In the genomic region with DNA sequence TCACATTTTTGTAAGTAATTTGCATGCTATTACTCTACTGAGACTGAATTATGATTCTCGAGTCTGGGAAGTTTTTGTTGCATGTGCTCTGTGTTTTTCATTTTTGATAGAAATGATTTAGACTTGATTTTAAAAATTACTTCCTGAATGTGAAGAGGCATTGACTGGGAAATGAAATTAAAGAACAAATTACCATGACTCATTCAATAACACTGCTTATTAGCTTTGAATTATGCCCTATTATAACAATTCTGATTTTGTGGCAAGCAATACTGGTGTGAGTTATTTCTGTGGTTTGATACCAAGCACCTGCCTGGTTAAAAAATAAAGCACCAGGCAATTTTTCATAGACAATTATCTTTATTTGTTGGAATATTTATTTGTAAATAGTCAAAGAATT, we compare ENCODE assay signal across 17 cellular contexts. TPM values are rescaled to one million over a fixed set of nuclear protein-coding genes. Genes with fewer than 3 reads are reported as not detected.
DNase-seq lines count a peak whose midpoint lies in the region; ATAC-seq and TF ChIP-seq lines count a peak whose summit lies in the region.
"Had no signal": no experiment of that assay in that cellular context is flagged by ENCODE, and none has a peak within 500 bp of the region (broad histone marks: within the 10 kb centered on the region; RNA-seq: fewer than 3 reads in every experiment).

No MANE protein-coding gene starts in this region.

- no peaks in the 10 kb centered on the region for H3K9me3 Mint-ChIP-seq in activated T-helper 17 cell treated with anti-CD3 and anti-CD28 coated beads, Interleukin-2, amount 50 U/mL, for 72 hours
- H3K9me3 Mint-ChIP-seq: CD4-positive, CD25-positive, alpha-beta regulatory T cell; central memory CD8-positive, alpha-beta T cell; natural killer cell had no signal

- H3K9ac ChIP-seq in IMR-90 (ENCODE audit: low read depth, low read length): no peak overlapping the region
- no peak overlapping the region for H3K9ac ChIP-seq in muscle layer of colon (ENCODE audit: low read length)

- H3K79me1 ChIP-seq in IMR-90 (ENCODE audit: low read depth in 1 of 2, low read length in 2 of 2): peaks cover 3 to 17% of the 10 kb centered on the region in 2 experiments; a peak in 3 of 4 replicates

- H4K91ac ChIP-seq in IMR-90 (ENCODE audit: insufficient read depth, low read depth, low read length): no peak overlapping the region

- no peak overlapping the region for H2BK15ac ChIP-seq in IMR-90 (ENCODE audit: low read depth, low read length)

- H3K27me3 Mint-ChIP-seq in activated T-helper 17 cell treated with anti-CD3 and anti-CD28 coated beads, Interleukin-2, amount 50 U/mL, for 72 hours: no peaks in the 10 kb centered on the region
- H3K27me3 Mint-ChIP-seq: activated CD4-positive, alpha-beta T cell treated with anti-CD3 and anti-CD28 coated beads for 36 hours; CD4-positive, CD25-positive, alpha-beta regulatory T cell; central memory CD8-positive, alpha-beta T cell had no signal

- no peak overlapping the region for H2AK5ac ChIP-seq in IMR-90 (ENCODE audit: low read depth, low read length)

- no peak overlapping the region for H3K56ac ChIP-seq in IMR-90 (ENCODE audit: extremely low read depth, insufficient read depth, low read length)

- H3K4me1 ChIP-seq in IMR-90 (ENCODE audit: control insufficient read depth, insufficient read depth, low read length) (peaks cover 4% of the 10 kb centered on the region; the same call in 1 of the 2 replicates), muscle layer of colon (ENCODE audit: insufficient read depth, low read length) (peaks cover 51% of the 10 kb centered on the region), thyroid gland (peaks cover 0 to 11% of the 10 kb centered on the region in 2 donors)

- peaks cover 5% of the 10 kb centered on the region for H3K4me1 Mint-ChIP-seq in activated T-helper 17 cell treated with anti-CD3 and anti-CD28 coated beads, Interleukin-2, amount 50 U/mL, for 72 hours
- H3K4me1 Mint-ChIP-seq: central memory CD8-positive, alpha-beta T cell; natural killer cell had no signal

- H3K36me3 Mint-ChIP-seq in activated T-helper 17 cell treated with anti-CD3 and anti-CD28 coated beads, Interleukin-2, amount 50 U/mL, for 72 hours (ENCODE audit: low read depth): peaks cover 37% of the 10 kb centered on the region

- H3K27ac ChIP-seq in IMR-90 (ENCODE audit: insufficient read depth, low read length): no peak overlapping the region
- H3K27ac ChIP-seq in muscle layer of colon (ENCODE audit: low read depth, low read length): peak overlapping the region; percentile 49
- peak overlapping the region in 2 of 3 donors; percentile 8 to 13 for H3K27ac ChIP-seq in thyroid gland
- H3K27ac ChIP-seq: RWPE1 had no signal

- in situ Hi-C loops in IMR-90 (cut with MboI; ENCODE audit: low sequenced_read_pairs) (no loop called here), astrocyte of the spinal cord (cut with HindIII; ENCODE audit: low sequenced_read_pairs) (no loop called here)

- CTCF ChIA-PET in IMR-90 (lab: Yijun Ruan, JAX): interaction anchor here (1.5 kb wide), 1 partner anchor 14 kb away, joined by 4 read pairs; no protein-coding TSS in a partner anchor

- no peak for DNase-seq in IMR-90
- DNase-seq in astrocyte of the spinal cord (ENCODE audit: low read depth, low spot score): peak; percentile 14
- no peak for DNase-seq in thyroid gland
- DNase-seq in AG08395 (ENCODE audit: low spot score): no peak
- DNase-seq: activated CD4-positive, alpha-beta T cell treated with anti-CD3 and anti-CD28 coated beads for 36 hours; activated naive CD4-positive, alpha-beta T cell treated with anti-CD3 and anti-CD28 coated beads, Interleukin-2, amount 50 U/mL, for 16 hours; CD4-positive, CD25-positive, alpha-beta regulatory T cell; natural killer cell; NCI-H82; stimulated activated CD4-positive, alpha-beta T cell treated with anti-CD3 and anti-CD28 coated beads, Interleukin-4, amount 100 ng/mL, for 4 hours; T-helper 2 cell had no signal

- TF ChIP-seq CTCF in IMR-90 (conservative IDR thresholded peaks at IDR 0.05; ENCODE audit: low read depth, low read length): no peak
- no peak for TF ChIP-seq CTCF in astrocyte of the spinal cord (IDR thresholded peaks at IDR 0.05; ENCODE audit: low read depth, low read length)
- no peak for TF ChIP-seq CTCF in thyroid gland (IDR thresholded peaks at IDR 0.05)

- no peak overlapping the region for H2AFZ ChIP-seq in IMR-90 (replicated peaks; ENCODE audit: low read length, poor library complexity)

- H3K27ac Mint-ChIP-seq in activated T-helper 17 cell treated with anti-CD3 and anti-CD28 coated beads, Interleukin-2, amount 50 U/mL, for 72 hours: no peak overlapping the region
- H3K27ac Mint-ChIP-seq: activated CD4-positive, alpha-beta T cell treated with anti-CD3 and anti-CD28 coated beads for 36 hours; CD4-positive, CD25-positive, alpha-beta regulatory T cell; natural killer cell had no signal

- H4K8ac ChIP-seq in IMR-90 (ENCODE audit: low read depth in 2 of 2, low read length in 2 of 2): no peak overlapping the region

- H4K5ac ChIP-seq in IMR-90 (ENCODE audit: low read depth, low read length): no peak overlapping the region

- WGBS in IMR-90 (ENCODE audit: extremely low coverage in 2 of 2, insufficient read length in 1 of 2), 2 experiments: no CpG with 5 or more reads among the region's 1 CpG
- WGBS in thyroid gland, 2 donors: 71 to 79% methylated on average over 1 of the region's 1 CpG

- peaks cover 7% of the 10 kb centered on the region for H3K36me3 ChIP-seq in IMR-90 (ENCODE audit: control insufficient read depth, insufficient read depth, low read length)
- H3K36me3 ChIP-seq in muscle layer of colon (ENCODE audit: insufficient read depth, low read length): no peaks in the 10 kb centered on the region
- H3K36me3 ChIP-seq in thyroid gland: peaks cover 0 to 6% of the 10 kb centered on the region in 2 donors

- H3K4me3 Mint-ChIP-seq in activated T-helper 17 cell treated with anti-CD3 and anti-CD28 coated beads, Interleukin-2, amount 50 U/mL, for 72 hours: no peak overlapping the region
- H3K4me3 Mint-ChIP-seq: activated CD4-positive, alpha-beta T cell treated with anti-CD3 and anti-CD28 coated beads for 36 hours; CD4-positive, CD25-positive, alpha-beta regulatory T cell; central memory CD8-positive, alpha-beta T cell; natural killer cell had no signal

- no peak overlapping the region for H3K14ac ChIP-seq in IMR-90 (replicated peaks; ENCODE audit: low read depth, low read length)

- intact Hi-C loops in IMR-90 (cut with micrococcal nuclease) (loop anchor here (2.0 kb wide), 1 partner anchor 417 kb away; no protein-coding TSS in a partner anchor), thyroid gland (cut with DNase I) (no loop called here)

- peaks cover 13% of the 10 kb centered on the region; the same call in 1 of the 2 replicates for H4K20me1 ChIP-seq in IMR-90 (ENCODE audit: insufficient read depth, low read length)

- H3K27me3 ChIP-seq in IMR-90 (ENCODE audit: control insufficient read depth, insufficient read depth, low read length) (no peaks in the 10 kb centered on the region), muscle layer of colon (ENCODE audit: control insufficient read depth in 1 of 2, insufficient read depth in 2 of 2, low read length in 2 of 2) (no peaks in the 10 kb centered on the region), thyroid gland (no peaks in the 10 kb centered on the region)

- no peak overlapping the region for H3K23ac ChIP-seq in IMR-90 (ENCODE audit: low read depth, low read length)

- H3K4me3 ChIP-seq in IMR-90 (ENCODE audit: insufficient read depth, low read depth, low read length) (no peak overlapping the region), astrocyte of the spinal cord (ENCODE audit: low read depth, low read length) (no peak overlapping the region), muscle layer of colon (ENCODE audit: low read depth in 1 of 2, low read length in 2 of 2) (no peak overlapping the region), thyroid gland (replicated peaks in 1 of 3) (no peak overlapping the region)

- H3K18ac ChIP-seq in IMR-90 (ENCODE audit: low read depth, low read length): no peak overlapping the region

- POLR2A ChIA-PET in IMR-90 (lab: Charles Lee; ENCODE audit: unreplicated experiment): no interaction called here

- no peaks in the 10 kb centered on the region for H3K9me3 ChIP-seq in IMR-90 (ENCODE audit: control insufficient read depth, insufficient read depth, low read length)
- no peaks in the 10 kb centered on the region for H3K9me3 ChIP-seq in muscle layer of colon (ENCODE audit: low read length)
- H3K9me3 ChIP-seq in thyroid gland: no peaks in the 10 kb centered on the region

- H2BK5ac ChIP-seq in IMR-90 (ENCODE audit: low read depth, low read length, poor library complexity, severe bottlenecking): peak overlapping the region; percentile 72

- no peak for TF ChIP-seq RAD21 in IMR-90 (IDR thresholded peaks at IDR 0.05; ENCODE audit: low read length)

- ATAC-seq in IMR-90 (ENCODE audit: low read depth) (no peak), GM18867 (IDR thresholded peaks at IDR 0.05; ENCODE audit: unreplicated experiment) (no peak)
- ATAC-seq in activated T-helper 17 cell treated with anti-CD3 and anti-CD28 coated beads, Interleukin-2, amount 50 U/mL, for 72 hours (replicated peaks): no peak
- ATAC-seq: activated CD4-positive, alpha-beta T cell treated with anti-CD3 and anti-CD28 coated beads for 36 hours; left lobe of liver; natural killer cell had no signal

- no peak overlapping the region for H3K4me2 ChIP-seq in IMR-90 (ENCODE audit: low read depth, low read length)

- H2BK20ac ChIP-seq in IMR-90 (ENCODE audit: low read depth, low read length): no peak overlapping the region

- no peak for TF ChIP-seq POLR2A in IMR-90 (IDR thresholded peaks at IDR 0.05; ENCODE audit: low read depth, low read length)
- TF ChIP-seq POLR2A in thyroid gland (IDR thresholded peaks at IDR 0.05): no peak

- H2BK120ac ChIP-seq in IMR-90 (ENCODE audit: low read depth, low read length): no peak overlapping the region

- H2AK9ac ChIP-seq in IMR-90 (replicated peaks; ENCODE audit: low read depth, low read length, poor library complexity): no peak overlapping the region

- peaks cover 11% of the 10 kb centered on the region for H3K9me1 ChIP-seq in IMR-90 (ENCODE audit: insufficient read depth, low read length)

- no peak overlapping the region for H3K4ac ChIP-seq in IMR-90 (ENCODE audit: low read depth, low read length)

- dilution Hi-C loops in IMR-90 (cut with HindIII; ENCODE audit: low sequenced_read_pairs, unreplicated experiment): no loop called here

- no TSS peak for BruUV-seq in IMR-90 (replicated peaks; lab: Mats Ljungman, UMichigan)

RNA-seq across cellular contexts. Expression of a gene that starts 0.5 kb away (rescaled TPM):
- not detected in 2 replicates for total RNA-seq in IMR-90 (2012; rRNA removed)
- 0.56 and 0.68 TPM in 2 replicates for polyA plus RNA-seq in IMR-90 (2012; rRNA removed)
- 0.03 and 0.04 TPM in 2 replicates for polyA plus RNA-seq in IMR-90 (2012; cell fraction: cytosol; rRNA removed)
- 0.27 and 2.8 TPM in 2 replicates for polyA plus RNA-seq in IMR-90 (2012; cell fraction: nucleus; rRNA removed; ENCODE audit: low replicate concordance)
- total RNA-seq in thyroid gland: 1 to 10 TPM in 3 of 4 donors, under 1 TPM in 1; 0.39 to 5.5 (median 1.9) TPM
- total RNA-seq in activated T-helper 17 cell treated with anti-CD3 and anti-CD28 coated beads, Interleukin-2, amount 50 U/mL, for 72 hours: 1 to 10 TPM in 1 of 2 donors, under 1 TPM in 1; 0.42 to 1.0 TPM

RNA-seq across cellular contexts. Expression of a gene that starts 31.1 kb away (rescaled TPM):
- 18.3 and 24.2 TPM in 2 replicates for total RNA-seq in IMR-90 (2012; rRNA removed)
- polyA plus RNA-seq in IMR-90 (2012; rRNA removed): 16.6 and 25.3 TPM in 2 replicates
- 4.5 and 4.9 TPM in 2 replicates for polyA plus RNA-seq in IMR-90 (2012; cell fraction: cytosol; rRNA removed)
- 10.1 and 62.2 TPM in 2 replicates for polyA plus RNA-seq in IMR-90 (2012; cell fraction: nucleus; rRNA removed; ENCODE audit: low replicate concordance)
- 10 to 100 TPM; 34.5 to 84.8 (median 57.1) TPM for total RNA-seq in thyroid gland
- total RNA-seq in activated T-helper 17 cell treated with anti-CD3 and anti-CD28 coated beads, Interleukin-2, amount 50 U/mL, for 72 hours: 10 to 100 TPM; 38.6 to 57.2 TPM
